ENCODE assay signal across 20 cellular contexts in genomic region chr10:98292976-98293375, GRCh38. TPM values are rescaled to one million over a fixed set of nuclear protein-coding genes. Genes with fewer than 3 reads are reported as not detected.
DNase-seq lines count a peak whose midpoint lies in the region; ATAC-seq and TF ChIP-seq lines count a peak whose summit lies in the region.
"Had no signal": no experiment of that assay in that cellular context is flagged by ENCODE, and none has a peak within 500 bp of the region (broad histone marks: within the 10 kb centered on the region; RNA-seq: fewer than 3 reads in every experiment).

No MANE protein-coding gene starts in this region.

- peaks cover 25% of the 10 kb centered on the region for H3K27me3 Mint-ChIP-seq in HFFc6 (ENCODE audit: insufficient read depth)
- H3K27me3 Mint-ChIP-seq in stimulated activated memory B cell treated with anti-CD40 and anti-IgM and Interleukin-4, amounts not matched to agents 10 μg/mL and 1 μg/mL and 100 μg/mL, for 72 hours = peaks cover 13% of the 10 kb centered on the region
- H3K27me3 Mint-ChIP-seq in activated T-helper 1 cell treated with anti-CD3 and anti-CD28 coated beads, Interleukin-12 subunit alpha, Interleukin-12 subunit beta, Interleukin-2, Interleukin-4 antibody, amounts not matched to agents 30 ng/mL and 10 ng/mL and 1 ng/mL, durations not matched to agents 14 hours and 24 hours and 36 hours (ENCODE audit: insufficient read depth) = peaks cover 10% of the 10 kb centered on the region

- H3K36me3 Mint-ChIP-seq in HFFc6 (ENCODE audit: low read depth) = no peaks in the 10 kb centered on the region
- H3K36me3 Mint-ChIP-seq in stimulated activated memory B cell treated with anti-CD40 and anti-IgM and Interleukin-4, amounts not matched to agents 10 μg/mL and 1 μg/mL and 100 μg/mL, for 72 hours = no peaks in the 10 kb centered on the region
- H3K36me3 Mint-ChIP-seq in activated T-helper 1 cell treated with anti-CD3 and anti-CD28 coated beads, Interleukin-12 subunit alpha, Interleukin-12 subunit beta, Interleukin-2, Interleukin-4 antibody, amounts not matched to agents 30 ng/mL and 10 ng/mL and 1 ng/mL, durations not matched to agents 14 hours and 24 hours and 36 hours (ENCODE audit: low read depth) = no peaks in the 10 kb centered on the region
- H3K36me3 Mint-ChIP-seq: CD14-positive monocyte had no signal

- intact Hi-C loops in left ventricle myocardium superior (cut with micrococcal nuclease) = no loop called here
- intact Hi-C loops in activated T-helper 1 cell treated with anti-CD3 and anti-CD28 coated beads, Interleukin-12 subunit alpha, Interleukin-12 subunit beta, Interleukin-2, Interleukin-4 antibody, amounts not matched to agents 30 ng/mL and 10 ng/mL and 1 ng/mL, durations not matched to agents 14 hours and 24 hours and 36 hours (cut with micrococcal nuclease) = no loop called here

- POLR2A ChIA-PET in RWPE1 (lab: Yijun Ruan, JAX; ENCODE audit: low non-redundant PET) = no interaction called here

- no peak overlapping the region for H3K27ac Mint-ChIP-seq in HFFc6
- H3K27ac Mint-ChIP-seq in stimulated activated memory B cell treated with anti-CD40 and anti-IgM and Interleukin-4, amounts not matched to agents 10 μg/mL and 1 μg/mL and 100 μg/mL, for 72 hours = no peak overlapping the region
- no peak overlapping the region for H3K27ac Mint-ChIP-seq in activated T-helper 1 cell treated with anti-CD3 and anti-CD28 coated beads, Interleukin-12 subunit alpha, Interleukin-12 subunit beta, Interleukin-2, Interleukin-4 antibody, amounts not matched to agents 30 ng/mL and 10 ng/mL and 1 ng/mL, durations not matched to agents 14 hours and 24 hours and 36 hours

- no peaks in the 10 kb centered on the region for H3K9me3 Mint-ChIP-seq in HFFc6
- no peaks in the 10 kb centered on the region for H3K9me3 Mint-ChIP-seq in stimulated activated memory B cell treated with anti-CD40 and anti-IgM and Interleukin-4, amounts not matched to agents 10 μg/mL and 1 μg/mL and 100 μg/mL, for 72 hours
- no peaks in the 10 kb centered on the region for H3K9me3 Mint-ChIP-seq in activated T-helper 1 cell treated with anti-CD3 and anti-CD28 coated beads, Interleukin-12 subunit alpha, Interleukin-12 subunit beta, Interleukin-2, Interleukin-4 antibody, amounts not matched to agents 30 ng/mL and 10 ng/mL and 1 ng/mL, durations not matched to agents 14 hours and 24 hours and 36 hours
- H3K9me3 Mint-ChIP-seq: CD14-positive monocyte had no signal

- peaks cover 33% of the 10 kb centered on the region for H3K4me1 Mint-ChIP-seq in HFFc6 (ENCODE audit: low read depth)
- no peaks in the 10 kb centered on the region for H3K4me1 Mint-ChIP-seq in stimulated activated memory B cell treated with anti-CD40 and anti-IgM and Interleukin-4, amounts not matched to agents 10 μg/mL and 1 μg/mL and 100 μg/mL, for 72 hours
- no peaks in the 10 kb centered on the region for H3K4me1 Mint-ChIP-seq in activated T-helper 1 cell treated with anti-CD3 and anti-CD28 coated beads, Interleukin-12 subunit alpha, Interleukin-12 subunit beta, Interleukin-2, Interleukin-4 antibody, amounts not matched to agents 30 ng/mL and 10 ng/mL and 1 ng/mL, durations not matched to agents 14 hours and 24 hours and 36 hours (ENCODE audit: low read depth)

- ATAC-seq in left ventricle myocardium superior = peak; percentile 62
- peak; percentile 14 for ATAC-seq in stimulated activated memory B cell treated with anti-CD40 and anti-IgM and Interleukin-4, amounts not matched to agents 10 μg/mL and 1 μg/mL and 100 μg/mL, for 72 hours
- ATAC-seq: HCT116 had no signal

- CTCF ChIA-PET in RWPE1 (lab: Yijun Ruan, JAX) = interaction anchor here (0.7 to 2.2 kb wide), 2 partner anchors 16 to 174 kb away, joined by 3 to 8 read pairs; no protein-coding TSS in a partner anchor

- TF ChIP-seq CTCF in HFFc6 (IDR thresholded peaks at IDR 0.05) (no peak), RWPE1 (conservative IDR thresholded peaks at IDR 0.05; ENCODE audit: low read depth) (no peak)

- peak overlapping the region; percentile 86 for H3K27ac ChIP-seq in RWPE1

- DNase-seq in HFFc6 (no peak), RWPE1 (ENCODE audit: low spot score) (no peak), left ventricle myocardium superior (no peak), cerebellar nuclear complex (lab: John Stamatoyannopoulos, UW) (no peak), HPDE6-E6E7 (ENCODE audit: extremely low spot score) (no peak)
- DNase-seq in activated T-helper 1 cell treated with anti-CD3 and anti-CD28 coated beads, Interleukin-12 subunit alpha, Interleukin-12 subunit beta, Interleukin-2, Interleukin-4 antibody, amounts not matched to agents 30 ng/mL and 10 ng/mL and 1 ng/mL, durations not matched to agents 14 hours and 24 hours and 36 hours (ENCODE audit: low spot score) = no peak
- DNase-seq: ACHN; DMS79; GOT3; KG1; MV-4-11; NCI-H1417; NCI-H187; NCI-H526; NK-92 treated with Interleukin-12 subunit alpha and Interleukin-12 subunit beta, amount 100 ng/mL, for 24 hours; SHP77 treated with DMSO at 0.1 percent for 48 hours; SK-N-SH had no signal

- H3K4me3 Mint-ChIP-seq in HFFc6 = peak overlapping the region; percentile 16; the same call in 1 of the 2 replicates
- no peak overlapping the region for H3K4me3 Mint-ChIP-seq in stimulated activated memory B cell treated with anti-CD40 and anti-IgM and Interleukin-4, amounts not matched to agents 10 μg/mL and 1 μg/mL and 100 μg/mL, for 72 hours
- H3K4me3 Mint-ChIP-seq in activated T-helper 1 cell treated with anti-CD3 and anti-CD28 coated beads, Interleukin-12 subunit alpha, Interleukin-12 subunit beta, Interleukin-2, Interleukin-4 antibody, amounts not matched to agents 30 ng/mL and 10 ng/mL and 1 ng/mL, durations not matched to agents 14 hours and 24 hours and 36 hours = no peak overlapping the region

RNA-seq across cellular contexts. Expression of gene LOXL4, which starts 25.0 kb away (rescaled TPM):
- 10 to 100 TPM; 24.9 to 57.4 (median 27.6) TPM for total RNA-seq in HFFc6 (2021; fragmentation: NEBNext Ultra II Directional; extraction: Animal tissue kit (Norgen Biotek cat#: 25700))
- total RNA-seq in left ventricle myocardium superior = 0.47 TPM
- not detected in 2 replicates for total RNA-seq in activated T-helper 1 cell treated with anti-CD3 and anti-CD28 coated beads, Interleukin-12 subunit alpha, Interleukin-12 subunit beta, Interleukin-2, Interleukin-4 antibody, amounts not matched to agents 30 ng/mL and 10 ng/mL and 1 ng/mL, durations not matched to agents 14 hours and 24 hours and 36 hours

Comparison
In these comparisons a context has a peak if more than half of its experiments do, and no peak if none do; other contexts are left out.
1. RNA of gene LOXL4, which starts 25.0 kb away (total RNA-seq): 24.9 to 57.4 TPM in HFFc6; 0.47 TPM in left ventricle myocardium superior (single experiment) and not detected in activated T-helper 1 cell treated with anti-CD3 and anti-CD28 coated beads, Interleukin-12 subunit alpha, Interleukin-12 subunit beta, Interleukin-2, Interleukin-4 antibody, amounts not matched to agents 30 ng/mL and 10 ng/mL and 1 ng/mL, durations not matched to agents 14 hours and 24 hours and 36 hours; every median in the first group is over 10 times any median in the second.